In the genomic region with DNA sequence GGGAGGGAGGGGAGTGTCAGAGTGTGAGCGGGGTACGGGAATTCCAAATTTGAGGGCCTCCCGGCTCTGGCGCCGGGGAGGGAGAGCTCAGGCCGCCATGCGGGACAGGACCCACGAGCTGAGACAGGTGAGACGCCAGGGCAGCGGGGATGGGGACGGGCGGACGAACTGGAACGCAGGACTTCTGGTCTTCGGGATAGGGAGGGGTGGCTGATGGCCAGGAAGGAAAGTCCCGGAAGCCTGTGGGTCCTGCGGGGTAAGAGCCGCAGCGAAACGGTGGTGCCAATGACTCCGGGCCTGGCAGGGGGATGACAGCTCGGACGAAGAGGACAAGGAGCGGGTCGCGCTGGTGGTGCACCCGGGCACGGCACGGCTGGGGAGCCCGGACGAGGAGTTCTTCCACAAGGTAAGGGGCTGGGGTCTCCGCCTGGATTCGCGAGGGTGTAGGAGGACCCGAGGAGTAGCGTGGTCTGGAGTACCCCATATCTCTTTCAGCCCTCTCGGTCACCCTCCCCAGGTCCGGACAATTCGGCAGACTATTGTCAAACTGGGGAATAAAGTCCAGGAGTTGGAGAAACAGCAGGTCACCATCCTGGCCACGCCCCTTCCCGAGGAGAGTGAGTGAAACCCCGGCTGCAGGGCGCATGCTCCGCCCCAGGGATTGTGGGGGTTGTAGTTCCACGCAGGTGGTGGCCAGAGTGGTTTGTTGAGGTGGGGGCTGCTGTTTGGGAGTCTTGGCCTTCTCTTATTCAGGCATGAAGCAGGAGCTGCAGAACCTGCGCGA, we compare ENCODE assay signal across 8 cellular contexts. TPM values are rescaled to one million over a fixed set of nuclear protein-coding genes. Genes with fewer than 3 reads are reported as not detected.
DNase-seq lines count a peak whose midpoint lies in the region; ATAC-seq and TF ChIP-seq lines count a peak whose summit lies in the region.

No MANE protein-coding gene starts in this region.

- peak overlapping the region; percentile 81 for H3K4ac ChIP-seq in IMR-90 (ENCODE audit: low read depth, low read length)

- in situ Hi-C loops in IMR-90 (cut with MboI; ENCODE audit: low sequenced_read_pairs), result no loop called here

- no peak for TF ChIP-seq EP300 in esophagus muscularis mucosa (IDR thresholded peaks at IDR 0.05)

- peaks cover 17% of the 10 kb centered on the region for H3K36me3 ChIP-seq in IMR-90 (ENCODE audit: control insufficient read depth, insufficient read depth, low read length)
- no peaks in the 10 kb centered on the region for H3K36me3 ChIP-seq in PC-3 (ENCODE audit: low read depth, low read length)
- peaks cover 14 to 45% (median 36%) of the 10 kb centered on the region in 4 donors for H3K36me3 ChIP-seq in esophagus muscularis mucosa

- H3K4me1 ChIP-seq in IMR-90 (ENCODE audit: control insufficient read depth, insufficient read depth, low read length), result peaks cover 7% of the 10 kb centered on the region
- H3K4me1 ChIP-seq in PC-3 (ENCODE audit: insufficient read depth, low read length), result peaks cover 11% of the 10 kb centered on the region; the same call in 1 of the 2 replicates
- H3K4me1 ChIP-seq in esophagus muscularis mucosa, result peaks cover 17 to 36% (median 31%) of the 10 kb centered on the region in 4 donors

- H3K9me2 ChIP-seq in PC-3 (replicated peaks; ENCODE audit: low read length), result no peaks in the 10 kb centered on the region

- peak overlapping the region; percentile 58 for H3K4me3 ChIP-seq in IMR-90 (ENCODE audit: insufficient read depth, low read depth, low read length)
- peak overlapping the region; percentile 98 for H3K4me3 ChIP-seq in PC-3 (ENCODE audit: low read length)
- H3K4me3 ChIP-seq in esophagus muscularis mucosa, result peak overlapping the region; percentile 76 to 94 (median 89)

- peak overlapping the region; percentile 59 for H3K56ac ChIP-seq in IMR-90 (ENCODE audit: extremely low read depth, insufficient read depth, low read length)

- no peaks in the 10 kb centered on the region for H3F3A ChIP-seq in PC-3 (ENCODE audit: low read length, unreplicated experiment)

- H3K27me3 Mint-ChIP-seq in Calu3 (ENCODE audit: unreplicated experiment), result no peaks in the 10 kb centered on the region
- no peaks in the 10 kb centered on the region for H3K27me3 Mint-ChIP-seq in activated T-cell treated with anti-CD3 and anti-CD28 coated beads, Interleukin-2, amount 50 U/mL, for 4 hours (ENCODE audit: low read depth)

- peak overlapping the region; percentile 89 for H3K27ac Mint-ChIP-seq in Calu3 (ENCODE audit: unreplicated experiment)

- intact Hi-C loops in Calu3 (cut with micrococcal nuclease; ENCODE audit: unreplicated experiment) (loop anchor here (5.0 kb wide), 1 partner anchor 47 kb away; a partner anchor contains a TSS), IMR-90 (cut with micrococcal nuclease) (loop anchor here (1.0 to 5.0 kb wide), 5 partner anchors 35 to 409 kb away; a partner anchor contains a TSS), PC-3 (cut with micrococcal nuclease) (loop anchor here (2.0 to 5.0 kb wide), 2 partner anchors 37 to 39 kb away; no protein-coding TSS in a partner anchor), esophagus muscularis mucosa (cut with DNase I) (loop anchor here (5.0 kb wide), 1 partner anchor 37 kb away; no protein-coding TSS in a partner anchor)

- H4K5ac ChIP-seq in IMR-90 (ENCODE audit: low read depth, low read length), result peak overlapping the region; percentile 19; the same call in 1 of the 2 replicates

- no peak for TF ChIP-seq RAD21 in IMR-90 (IDR thresholded peaks at IDR 0.05; ENCODE audit: low read length)

- H2AK5ac ChIP-seq in IMR-90 (ENCODE audit: low read depth, low read length), result peak overlapping the region; percentile 83

- TSS peak; percentile 45 for BruUV-seq in Calu3 (replicated peaks; lab: Mats Ljungman, UMichigan)
- BruUV-seq in IMR-90 (replicated peaks; lab: Mats Ljungman, UMichigan), result TSS peak; percentile 95
- TSS peak; percentile 75 for BruUV-seq in PC-3 (replicated peaks; lab: Mats Ljungman, UMichigan)

- no peak overlapping the region for H2BK120ac ChIP-seq in IMR-90 (ENCODE audit: low read depth, low read length)

- H3K9ac ChIP-seq in IMR-90 (ENCODE audit: low read depth, low read length) (peak overlapping the region; percentile 74), PC-3 (ENCODE audit: low read length) (peak overlapping the region; percentile 85)

- CTCF ChIA-PET in Calu3 (lab: Charles Lee), result interaction anchor here (0.6 to 2.0 kb wide), 6 partner anchors 11 to 835 kb away, joined by 3 to 11 read pairs (median 4); a partner anchor contains a TSS
- CTCF ChIA-PET in IMR-90 (lab: Yijun Ruan, JAX), result no interaction called here
- CTCF ChIA-PET in PC-3 (lab: Charles Lee), result no interaction called here

- H3K27ac ChIP-seq in IMR-90 (ENCODE audit: insufficient read depth, low read length), result peak overlapping the region; percentile 53
- H3K27ac ChIP-seq in PC-3 (ENCODE audit: low read length), result peak overlapping the region; percentile 25; the same call in 1 of the 2 replicates
- H3K27ac ChIP-seq in esophagus muscularis mucosa (replicated peaks in 1 of 4), result peak overlapping the region; percentile 91 to 95 (median 95)

- H3K4me2 ChIP-seq in IMR-90 (ENCODE audit: low read depth, low read length) (peak overlapping the region; percentile 78), PC-3 (ENCODE audit: low read length) (peak overlapping the region; percentile 92)

- H3K79me1 ChIP-seq in IMR-90 (ENCODE audit: low read depth in 1 of 2, low read length in 2 of 2), result peaks cover 21 to 38% of the 10 kb centered on the region in 2 experiments

- dilution Hi-C loops in IMR-90 (cut with HindIII; ENCODE audit: low sequenced_read_pairs, unreplicated experiment), result no loop called here

- H2BK20ac ChIP-seq in IMR-90 (ENCODE audit: low read depth, low read length), result no peak overlapping the region

- no peak for TF ChIP-seq CTCF in Calu3 (IDR thresholded peaks at IDR 0.05; ENCODE audit: unreplicated experiment)
- TF ChIP-seq CTCF in IMR-90 (conservative IDR thresholded peaks at IDR 0.05; ENCODE audit: low read depth, low read length), result no peak
- TF ChIP-seq CTCF in PC-3 (conservative IDR thresholded peaks at IDR 0.05; ENCODE audit: low read depth, low read length), result no peak
- TF ChIP-seq CTCF in esophagus muscularis mucosa (IDR thresholded peaks at IDR 0.05), result no peak

- DNase-seq in Calu3 (peak; percentile 94), IMR-90 (peak; percentile 70), PC-3 (peak; percentile 73), esophagus muscularis mucosa (ENCODE audit: extremely low spot score) (peak; percentile 97), myocyte (ENCODE audit: low read depth) (peak; percentile 92)
- peak; percentile 82 for DNase-seq in activated T-cell treated with anti-CD3 and anti-CD28 coated beads, Interleukin-2, amount 50 U/mL, for 4 hours
- DNase-seq in stimulated activated CD8-positive, alpha-beta memory T cell treated with anti-CD3 and anti-CD28 coated beads, Interleukin-7, amount 100 ng/mL, for 24 hours (ENCODE audit: low read depth), result peak; percentile 79

- no peak overlapping the region for H3K18ac ChIP-seq in IMR-90 (ENCODE audit: low read depth, low read length)

- H3K9me1 ChIP-seq in IMR-90 (ENCODE audit: insufficient read depth, low read length), result peaks cover 12% of the 10 kb centered on the region; the same call in 1 of the 2 replicates

- H2AFZ ChIP-seq in IMR-90 (replicated peaks; ENCODE audit: low read length, poor library complexity) (peak overlapping the region; percentile 99), PC-3 (ENCODE audit: low read length) (peak overlapping the region; percentile 98)

- no peak overlapping the region for H2BK15ac ChIP-seq in IMR-90 (ENCODE audit: low read depth, low read length)

- H3K27me3 ChIP-seq in IMR-90 (ENCODE audit: control insufficient read depth, insufficient read depth, low read length) (no peaks in the 10 kb centered on the region), PC-3 (ENCODE audit: low read length) (no peaks in the 10 kb centered on the region), esophagus muscularis mucosa (no peaks in the 10 kb centered on the region)

- POLR2A ChIA-PET in IMR-90 (lab: Charles Lee; ENCODE audit: unreplicated experiment), result no interaction called here
- POLR2A ChIA-PET in PC-3 (lab: Charles Lee; ENCODE audit: unreplicated experiment), result no interaction called here

- H3K14ac ChIP-seq in IMR-90 (replicated peaks; ENCODE audit: low read depth, low read length), result peak overlapping the region; percentile 69

- H3K9me3 Mint-ChIP-seq in Calu3 (ENCODE audit: low read depth, unreplicated experiment), result no peaks in the 10 kb centered on the region
- H3K9me3 Mint-ChIP-seq in activated T-cell treated with anti-CD3 and anti-CD28 coated beads, Interleukin-2, amount 50 U/mL, for 4 hours, result no peaks in the 10 kb centered on the region

- peak overlapping the region; percentile 50; the same call in 1 of the 2 replicates for H3K23ac ChIP-seq in IMR-90 (ENCODE audit: low read depth, low read length)

- H3K4me3 Mint-ChIP-seq in Calu3 (ENCODE audit: low read depth, unreplicated experiment), result peak overlapping the region; percentile 99
- peak overlapping the region; percentile 95 for H3K4me3 Mint-ChIP-seq in activated T-cell treated with anti-CD3 and anti-CD28 coated beads, Interleukin-2, amount 50 U/mL, for 4 hours

- H2AK9ac ChIP-seq in IMR-90 (replicated peaks; ENCODE audit: low read depth, low read length, poor library complexity), result peak overlapping the region; percentile 99

- ATAC-seq in GM21423 (IDR thresholded peaks at IDR 0.05; ENCODE audit: unreplicated experiment) (peak; percentile 40), IMR-90 (ENCODE audit: low read depth) (peak; percentile 75), PC-3 (peak; percentile 81)
- ATAC-seq in activated T-cell treated with anti-CD3 and anti-CD28 coated beads, Interleukin-2, amount 50 U/mL, for 4 hours, result peak; percentile 53 to 62

- H2BK5ac ChIP-seq in IMR-90 (ENCODE audit: low read depth, low read length, poor library complexity, severe bottlenecking), result peak overlapping the region; percentile 70

- no peaks in the 10 kb centered on the region for H3K9me3 ChIP-seq in IMR-90 (ENCODE audit: control insufficient read depth, insufficient read depth, low read length)
- H3K9me3 ChIP-seq in PC-3 (ENCODE audit: low read length), result no peaks in the 10 kb centered on the region
- H3K9me3 ChIP-seq in esophagus muscularis mucosa, result no peaks in the 10 kb centered on the region

- H4K20me1 ChIP-seq in IMR-90 (ENCODE audit: insufficient read depth, low read length), result peaks cover 7% of the 10 kb centered on the region
- H4K20me1 ChIP-seq in PC-3 (ENCODE audit: low read length), result no peaks in the 10 kb centered on the region; the same call in 1 of the 2 replicates

- no peaks in the 10 kb centered on the region for H3K4me1 Mint-ChIP-seq in Calu3 (ENCODE audit: low read depth, unreplicated experiment)
- H3K4me1 Mint-ChIP-seq in activated T-cell treated with anti-CD3 and anti-CD28 coated beads, Interleukin-2, amount 50 U/mL, for 4 hours (ENCODE audit: low read depth), result peaks cover 23% of the 10 kb centered on the region

- H4K8ac ChIP-seq in IMR-90 (ENCODE audit: low read depth in 2 of 2, low read length in 2 of 2), result peak overlapping the region in 1 of 2 experiments; percentile 73; a peak in 1 of 4 replicates

- peaks cover 16% of the 10 kb centered on the region for H3K79me2 ChIP-seq in PC-3 (ENCODE audit: low read length)

- H4K91ac ChIP-seq in IMR-90 (ENCODE audit: insufficient read depth, low read depth, low read length), result peak overlapping the region; percentile 59

- TF ChIP-seq POLR2A in IMR-90 (IDR thresholded peaks at IDR 0.05; ENCODE audit: low read depth, low read length) (peak; percentile 77), esophagus muscularis mucosa (IDR thresholded peaks at IDR 0.05; ENCODE audit: low read depth) (peak; percentile 37)

- H3K36me3 Mint-ChIP-seq in Calu3 (ENCODE audit: insufficient read depth, unreplicated experiment), result peaks cover 42% of the 10 kb centered on the region
- peaks cover 17% of the 10 kb centered on the region for H3K36me3 Mint-ChIP-seq in activated T-cell treated with anti-CD3 and anti-CD28 coated beads, Interleukin-2, amount 50 U/mL, for 4 hours (ENCODE audit: insufficient read depth)

- whole genome bisulfite sequencing in IMR-90 (ENCODE audit: extremely low coverage in 2 of 2, insufficient read length in 1 of 2), 2 experiments, result 0% methylated on average over 12 of the region's 47 CpGs; no CpG with 5 or more reads in 1 of the 2 experiments
- under 1% methylated on average over 31 of the region's 47 CpGs for WGBS in esophagus muscularis mucosa

RNA-seq across cellular contexts. Expression of a gene that starts 0.5 kb away (rescaled TPM):
- 100 and 104 TPM in 2 replicates for total RNA-seq in Calu3 (2022)
- 23.5 and 25.0 TPM in 2 replicates for total RNA-seq in IMR-90 (2012; rRNA removed)
- polyA plus RNA-seq in IMR-90 (2012; rRNA removed), result 66.4 and 67.9 TPM in 2 replicates
- 31.1 and 35.2 TPM in 2 replicates for polyA plus RNA-seq in IMR-90 (2012; cell fraction: cytosol; rRNA removed)
- polyA plus RNA-seq in IMR-90 (2012; cell fraction: nucleus; rRNA removed; ENCODE audit: low replicate concordance), result 247 and 257 TPM in 2 replicates
- 27.4 and 36.1 TPM in 2 replicates for total RNA-seq in PC-3 (2014; rRNA removed)
- 10 to 100 TPM; 53.1 to 81.7 (median 63.8) TPM for total RNA-seq in activated T-cell treated with anti-CD3 and anti-CD28 coated beads, Interleukin-2, amount 50 U/mL, for 4 hours
- total RNA-seq in esophagus muscularis mucosa, result 10 to 100 TPM; 36.8 to 54.0 (median 41.0) TPM
- 47.3 and 51.0 TPM in 2 replicates for total RNA-seq in myocyte
- polyA plus RNA-seq in myocyte (2012), result 102 TPM

RNA-seq across cellular contexts. Expression of a gene that starts 23.5 kb away (rescaled TPM):
- total RNA-seq in Calu3 (2022), result 0.61 and 1.3 TPM in 2 replicates
- 3.9 TPM in 2 replicates for total RNA-seq in IMR-90 (2012; rRNA removed)
- polyA plus RNA-seq in IMR-90 (2012; rRNA removed), result 11.4 and 14.9 TPM in 2 replicates
- polyA plus RNA-seq in IMR-90 (2012; cell fraction: cytosol; rRNA removed), result 3.8 and 4.4 TPM in 2 replicates
- polyA plus RNA-seq in IMR-90 (2012; cell fraction: nucleus; rRNA removed; ENCODE audit: low replicate concordance), result 152 and 177 TPM in 2 replicates
- 1.5 and 2.4 TPM in 2 replicates for total RNA-seq in PC-3 (2014; rRNA removed)
- total RNA-seq in activated T-cell treated with anti-CD3 and anti-CD28 coated beads, Interleukin-2, amount 50 U/mL, for 4 hours, result under 1 TPM; 0.25 to 0.69 (median 0.43) TPM
- total RNA-seq in esophagus muscularis mucosa, result 1 to 10 TPM in 3 of 4 donors, under 1 TPM in 1; 0.92 to 2.6 (median 1.8) TPM
- 0.86 and 1.3 TPM in 2 replicates for total RNA-seq in myocyte
- polyA plus RNA-seq in myocyte (2012), result 3.9 TPM

RNA-seq across cellular contexts. Expression of a gene that starts 40.1 kb away (rescaled TPM):
- total RNA-seq in Calu3 (2022) (12.5 and 13.0 TPM in 2 replicates), IMR-90 (2012; rRNA removed) (4.5 and 5.3 TPM in 2 replicates), PC-3 (2014; rRNA removed) (15.6 and 19.2 TPM in 2 replicates), esophagus muscularis mucosa (10 to 100 TPM in 3 of 4 donors, 1 to 10 TPM in 1; 9.6 to 19.3 (median 10.6) TPM), myocyte (45.4 and 65.3 TPM in 2 replicates)
- polyA plus RNA-seq in IMR-90 (2012; rRNA removed), result 11.6 and 15.4 TPM in 2 replicates
- polyA plus RNA-seq in IMR-90 (2012; cell fraction: cytosol; rRNA removed), result 10.8 and 19.1 TPM in 2 replicates
- polyA plus RNA-seq in IMR-90 (2012; cell fraction: nucleus; rRNA removed; ENCODE audit: low replicate concordance), result 9.0 and 26.5 TPM in 2 replicates
- total RNA-seq in activated T-cell treated with anti-CD3 and anti-CD28 coated beads, Interleukin-2, amount 50 U/mL, for 4 hours, result 10 to 100 TPM; 18.1 to 19.4 (median 19.2) TPM
- polyA plus RNA-seq in myocyte (2012), result 56.4 TPM

RNA-seq across cellular contexts. Expression of a gene that starts 40.3 kb away (rescaled TPM):
- total RNA-seq in Calu3 (2022) (34.4 and 34.9 TPM in 2 replicates), IMR-90 (2012; rRNA removed) (6.8 and 6.9 TPM in 2 replicates), PC-3 (2014; rRNA removed) (5.5 and 8.5 TPM in 2 replicates), esophagus muscularis mucosa (10 to 100 TPM; 11.6 to 17.6 (median 15.5) TPM), myocyte (17.6 and 29.6 TPM in 2 replicates)
- polyA plus RNA-seq in IMR-90 (2012; rRNA removed), result 4.9 and 5.5 TPM in 2 replicates
- 2.3 and 2.7 TPM in 2 replicates for polyA plus RNA-seq in IMR-90 (2012; cell fraction: cytosol; rRNA removed)
- 6.3 and 10.7 TPM in 2 replicates for polyA plus RNA-seq in IMR-90 (2012; cell fraction: nucleus; rRNA removed; ENCODE audit: low replicate concordance)
- 10 to 100 TPM; 22.3 to 26.1 (median 22.7) TPM for total RNA-seq in activated T-cell treated with anti-CD3 and anti-CD28 coated beads, Interleukin-2, amount 50 U/mL, for 4 hours
- polyA plus RNA-seq in myocyte (2012), result 13.2 TPM

RNA-seq across cellular contexts. Expression of a gene that starts 48.9 kb away (rescaled TPM):
- 25.3 and 29.2 TPM in 2 replicates for total RNA-seq in Calu3 (2022)
- total RNA-seq in IMR-90 (2012; rRNA removed), result 9.4 and 11.3 TPM in 2 replicates
- 8.5 and 9.3 TPM in 2 replicates for polyA plus RNA-seq in IMR-90 (2012; rRNA removed)
- 9.7 and 12.6 TPM in 2 replicates for polyA plus RNA-seq in IMR-90 (2012; cell fraction: cytosol; rRNA removed)
- 10.7 and 21.0 TPM in 2 replicates for polyA plus RNA-seq in IMR-90 (2012; cell fraction: nucleus; rRNA removed; ENCODE audit: low replicate concordance)
- total RNA-seq in PC-3 (2014; rRNA removed), result 12.0 and 16.3 TPM in 2 replicates
- 1 to 10 TPM; 1.2 to 2.0 (median 1.3) TPM for total RNA-seq in activated T-cell treated with anti-CD3 and anti-CD28 coated beads, Interleukin-2, amount 50 U/mL, for 4 hours
- total RNA-seq in esophagus muscularis mucosa, result 10 to 100 TPM; 15.4 to 33.0 (median 17.9) TPM
- 98.3 and 128 TPM in 2 replicates for total RNA-seq in myocyte
- polyA plus RNA-seq in myocyte (2012), result 33.2 TPM

Comparison
In these comparisons a context has a peak if more than half of its experiments do, and no peak if none do; other contexts are left out.
1. Peak in every context shown above with its lines: DNase-seq, ATAC-seq, H3K4me3 ChIP-seq and H3K27ac ChIP-seq.
2. H3K27ac ChIP-seq: peak in every context shown above with its lines; median percentile 95 in esophagus muscularis mucosa; 53 in IMR-90; 25 in PC-3.